ENCODE assay signal across 8 cellular contexts in genomic region chr7:141071855-141072547, GRCh38. TPM values are rescaled to one million over a fixed set of nuclear protein-coding genes. Genes with fewer than 3 reads are reported as not detected.
DNase-seq lines count a peak whose midpoint lies in the region; ATAC-seq and TF ChIP-seq lines count a peak whose summit lies in the region.

No MANE protein-coding gene starts in this region.

- ATAC-seq in activated T-cell treated with anti-CD3 and anti-CD28 coated beads, Interleukin-2, amount 50 U/mL, for 4 hours = no peak
- ATAC-seq in PC-3 (no peak), psoas muscle (peak in 1 of 4 donors; percentile 45)

- H3K9ac ChIP-seq in PC-3 (ENCODE audit: low read length) = no peak overlapping the region

- no peak for TF ChIP-seq POLR2A in esophagus muscularis mucosa (IDR thresholded peaks at IDR 0.05; ENCODE audit: low read depth)

- intact Hi-C loops in PC-3 (cut with micrococcal nuclease) = loop anchor here (10.0 kb wide), 1 partner anchor 463 kb away; no protein-coding TSS in a partner anchor
- intact Hi-C loops in esophagus muscularis mucosa (cut with DNase I) = loop anchor here (10.0 kb wide), 1 partner anchor 463 kb away; no protein-coding TSS in a partner anchor
- intact Hi-C loops in psoas muscle (cut with DNase I) = loop anchor here (5.0 to 10.0 kb wide), 2 partner anchors 460 to 463 kb away; no protein-coding TSS in a partner anchor

- H3K79me2 ChIP-seq in PC-3 (ENCODE audit: low read length) = no peaks in the 10 kb centered on the region

- H3K9me3 ChIP-seq in PC-3 (ENCODE audit: low read length) (no peaks in the 10 kb centered on the region), esophagus muscularis mucosa (no peaks in the 10 kb centered on the region), psoas muscle (no peaks in the 10 kb centered on the region)

- peaks cover 61% of the 10 kb centered on the region for H3K27me3 Mint-ChIP-seq in activated T-cell treated with anti-CD3 and anti-CD28 coated beads, Interleukin-2, amount 50 U/mL, for 4 hours (ENCODE audit: low read depth)

- POLR2A ChIA-PET in PC-3 (lab: Charles Lee; ENCODE audit: unreplicated experiment) = interaction anchor here (0.5 kb wide), 1 partner anchor 57 kb away, joined by 7 read pairs; the partner anchor contains the start of gene MRPS33

- H3K4me3 ChIP-seq in PC-3 (ENCODE audit: low read length) (peak overlapping the region; percentile 61), esophagus muscularis mucosa (peak overlapping the region; percentile 59 to 68 (median 62)), psoas muscle (peak overlapping the region; percentile 79)

- H3F3A ChIP-seq in PC-3 (ENCODE audit: low read length, unreplicated experiment) = no peaks in the 10 kb centered on the region

- no peaks in the 10 kb centered on the region for H3K36me3 ChIP-seq in PC-3 (ENCODE audit: low read depth, low read length)
- no peaks in the 10 kb centered on the region for H3K36me3 ChIP-seq in esophagus muscularis mucosa
- H3K36me3 ChIP-seq in psoas muscle (ENCODE audit: insufficient read depth in 1 of 2, low read depth in 1 of 2) = no peaks in the 10 kb centered on the region

- TF ChIP-seq CTCF in PC-3 (conservative IDR thresholded peaks at IDR 0.05; ENCODE audit: low read depth, low read length) = no peak
- no peak for TF ChIP-seq CTCF in esophagus muscularis mucosa (IDR thresholded peaks at IDR 0.05)
- TF ChIP-seq CTCF in psoas muscle (IDR thresholded peaks at IDR 0.05) = no peak
- no peak for TF ChIP-seq CTCF in GM20000 (IDR thresholded peaks at IDR 0.05; ENCODE audit: extremely low read depth, missing control alignments)

- H3K9me3 Mint-ChIP-seq in activated T-cell treated with anti-CD3 and anti-CD28 coated beads, Interleukin-2, amount 50 U/mL, for 4 hours = no peaks in the 10 kb centered on the region

- H3K4me2 ChIP-seq in PC-3 (ENCODE audit: low read length) = peak overlapping the region; percentile 80

- DNase-seq in activated T-cell treated with anti-CD3 and anti-CD28 coated beads, Interleukin-2, amount 50 U/mL, for 4 hours = no peak
- no peak for DNase-seq in activated T-cell treated with anti-CD3 and anti-CD28 coated beads, Interleukin-2, amount 50 U/mL, for 1 hour
- no peak for DNase-seq in PC-3
- no peak for DNase-seq in esophagus muscularis mucosa (ENCODE audit: extremely low spot score)
- DNase-seq in psoas muscle = no peak
- no peak for DNase-seq in effector CD4-positive, alpha-beta T cell
- no peak for DNase-seq in GM20000 (ENCODE audit: low spot score)
- no peak for DNase-seq in iPS-NIHi7 (ENCODE audit: extremely low spot score)

- H3K9me2 ChIP-seq in PC-3 (replicated peaks; ENCODE audit: low read length) = no peaks in the 10 kb centered on the region

- peaks cover 21% of the 10 kb centered on the region for H3K4me1 Mint-ChIP-seq in activated T-cell treated with anti-CD3 and anti-CD28 coated beads, Interleukin-2, amount 50 U/mL, for 4 hours (ENCODE audit: low read depth)

- 3% methylated on average over 21 of the region's 21 CpGs for WGBS in esophagus muscularis mucosa
- 1 to 2% (median 1%) methylated on average over 21 of the region's 21 CpGs for whole genome bisulfite sequencing in psoas muscle, 3 donors

- H3K4me1 ChIP-seq in PC-3 (ENCODE audit: insufficient read depth, low read length) = peaks cover 2% of the 10 kb centered on the region; the same call in 1 of the 2 replicates
- H3K4me1 ChIP-seq in esophagus muscularis mucosa = peaks cover 21 to 46% (median 43%) of the 10 kb centered on the region in 4 donors
- peaks cover 7% of the 10 kb centered on the region for H3K4me1 ChIP-seq in psoas muscle

- H4K20me1 ChIP-seq in PC-3 (ENCODE audit: low read length) = no peaks in the 10 kb centered on the region

- peaks cover 72% of the 10 kb centered on the region for H3K27me3 ChIP-seq in PC-3 (ENCODE audit: low read length)
- H3K27me3 ChIP-seq in esophagus muscularis mucosa = peaks cover 0 to 75% (median 16%) of the 10 kb centered on the region in 4 donors
- H3K27me3 ChIP-seq in psoas muscle (ENCODE audit: insufficient read depth in 3 of 3, low read length in 2 of 3) = peaks cover 0 to 25% (median 5%) of the 10 kb centered on the region in 3 donors

- CTCF ChIA-PET in PC-3 (lab: Charles Lee) = no interaction called here

- H2AFZ ChIP-seq in PC-3 (ENCODE audit: low read length) = peak overlapping the region; percentile 62; the same call in 1 of the 2 replicates

- peak overlapping the region; percentile 78 for H3K4me3 Mint-ChIP-seq in activated T-cell treated with anti-CD3 and anti-CD28 coated beads, Interleukin-2, amount 50 U/mL, for 4 hours

- no peak for TF ChIP-seq EP300 in esophagus muscularis mucosa (IDR thresholded peaks at IDR 0.05)

- no TSS peak for BruUV-seq in PC-3 (replicated peaks; lab: Mats Ljungman, UMichigan)

- no peak overlapping the region for H3K27ac ChIP-seq in PC-3 (ENCODE audit: low read length)
- H3K27ac ChIP-seq in esophagus muscularis mucosa (replicated peaks in 1 of 4) = peak overlapping the region in 2 of 4 donors; percentile 30 to 78
- peak overlapping the region; percentile 71 for H3K27ac ChIP-seq in psoas muscle

- no peaks in the 10 kb centered on the region for H3K36me3 Mint-ChIP-seq in activated T-cell treated with anti-CD3 and anti-CD28 coated beads, Interleukin-2, amount 50 U/mL, for 4 hours (ENCODE audit: insufficient read depth)

RNA-seq across cellular contexts. Expression of gene TMEM178B, which starts 1.9 kb away (rescaled TPM):
- total RNA-seq in activated T-cell treated with anti-CD3 and anti-CD28 coated beads, Interleukin-2, amount 50 U/mL, for 4 hours = under 1 TPM; 0.23 to 0.90 (median 0.37) TPM
- total RNA-seq in PC-3 (2014; rRNA removed) = 0.29 and 0.46 TPM in 2 replicates
- 1 to 10 TPM in 2 of 4 donors, under 1 TPM in 2; 0.42 to 2.5 (median 0.92) TPM for total RNA-seq in esophagus muscularis mucosa
- 1 to 10 TPM; 1.6 to 4.8 (median 3.7) TPM for total RNA-seq in psoas muscle
- polyA plus RNA-seq in psoas muscle = under 1 TPM; 0.13 to 0.58 (median 0.17) TPM

RNA-seq across cellular contexts. Expression of gene MRPS33, which starts 57.2 kb away (rescaled TPM):
- 10 to 100 TPM; 69.7 to 84.4 (median 74.1) TPM for total RNA-seq in activated T-cell treated with anti-CD3 and anti-CD28 coated beads, Interleukin-2, amount 50 U/mL, for 4 hours
- total RNA-seq in PC-3 (2014; rRNA removed) (38.5 and 57.1 TPM in 2 replicates), esophagus muscularis mucosa (10 to 100 TPM; 13.6 to 27.8 (median 25.3) TPM), psoas muscle (100 to 1,000 TPM in 2 of 4 donors, 10 to 100 TPM in 2; 70.5 to 105 (median 93.7) TPM)
- polyA plus RNA-seq in psoas muscle = 100 to 1,000 TPM in 2 of 3 donors, 10 to 100 TPM in 1; 96.5 to 131 (median 124) TPM
